Comparison of ENCODE assay signal across 12 cellular contexts in the genomic region with DNA sequence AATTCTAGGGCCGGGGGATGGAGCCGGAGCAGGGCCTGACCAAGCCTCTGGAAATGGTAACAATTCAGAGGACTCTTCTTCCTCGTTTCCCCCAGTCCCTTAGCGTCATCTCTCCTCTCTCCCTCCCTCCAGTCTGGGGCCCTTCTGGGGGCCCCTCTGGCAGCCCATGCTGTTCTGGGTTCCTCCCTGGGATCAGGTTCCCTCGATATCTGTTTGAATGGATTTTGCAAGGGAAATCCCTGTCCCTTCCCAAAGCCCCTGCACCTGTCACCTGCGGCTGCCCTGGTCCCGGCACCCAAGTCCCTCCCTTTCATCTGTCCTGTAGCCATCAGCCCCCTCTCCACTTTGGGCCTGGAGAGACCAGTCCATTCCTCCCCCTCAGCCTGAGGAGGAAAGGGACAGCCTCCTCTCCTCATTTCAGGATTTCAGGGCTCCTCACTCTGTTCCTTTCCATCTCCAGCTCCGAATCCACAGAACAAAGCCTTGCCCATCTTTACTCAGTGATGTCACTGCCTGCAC. TPM values are rescaled to one million over a fixed set of nuclear protein-coding genes. Genes with fewer than 3 reads are reported as not detected.
DNase-seq lines count a peak whose midpoint lies in the region; ATAC-seq and TF ChIP-seq lines count a peak whose summit lies in the region.
"Had no signal": no experiment of that assay in that cellular context is flagged by ENCODE, and none has a peak within 500 bp of the region (broad histone marks: within the 10 kb centered on the region; RNA-seq: fewer than 3 reads in every experiment).

No MANE protein-coding gene starts in this region.

- intact Hi-C loops in CD4-positive, alpha-beta T cell (cut with DNase I, micrococcal nuclease) = no loop called here
- intact Hi-C loops in natural killer cell (cut with micrococcal nuclease) = no loop called here

- H3K27me3 ChIP-seq in CD4-positive, alpha-beta T cell (ENCODE audit: control insufficient read depth, insufficient read depth, low read length) = no peaks in the 10 kb centered on the region

- CTCF ChIA-PET in CD4-positive, alpha-beta T cell (lab: Charles Lee) = interaction anchor here (0.8 to 6.4 kb wide), 9 partner anchors 12 to 204 kb away, joined by 3 to 55 read pairs (median 14); a partner anchor contains a TSS
- CTCF ChIA-PET in activated CD8-positive, alpha-beta T cell treated with anti-CD3 and anti-CD28 coated beads, Interleukin-2, amount 10 ng/mL, durations not matched to agents 7 days and 5 days (lab: Charles Lee) = interaction anchor here (0.7 to 21.9 kb wide), 32 partner anchors 8 to 421 kb away, joined by 3 to 559 read pairs (median 4); a partner anchor contains a TSS

- H3K36me3 Mint-ChIP-seq in CD4-positive, alpha-beta T cell (ENCODE audit: low read depth) = peaks cover 23% of the 10 kb centered on the region
- H3K36me3 Mint-ChIP-seq in activated CD8-positive, alpha-beta T cell treated with anti-CD3 and anti-CD28 coated beads, Interleukin-2, amount 10 ng/mL, durations not matched to agents 7 days and 5 days (ENCODE audit: low read depth) = peaks cover 8% of the 10 kb centered on the region
- H3K36me3 Mint-ChIP-seq in natural killer cell (no peaks in the 10 kb centered on the region), progenitor cell of endocrine pancreas (ENCODE audit: insufficient read depth) (no peaks in the 10 kb centered on the region)

- H3K27me3 Mint-ChIP-seq in CD4-positive, alpha-beta T cell = no peaks in the 10 kb centered on the region
- H3K27me3 Mint-ChIP-seq in activated CD8-positive, alpha-beta T cell treated with anti-CD3 and anti-CD28 coated beads, Interleukin-2, amount 10 ng/mL, durations not matched to agents 7 days and 5 days (ENCODE audit: low read depth) = peaks cover 26% of the 10 kb centered on the region
- no peaks in the 10 kb centered on the region for H3K27me3 Mint-ChIP-seq in natural killer cell (ENCODE audit: low read depth in 2 of 2)
- peaks cover 52% of the 10 kb centered on the region for H3K27me3 Mint-ChIP-seq in progenitor cell of endocrine pancreas

- H3K4me3 Mint-ChIP-seq in CD4-positive, alpha-beta T cell = peak overlapping the region; percentile 96
- H3K4me3 Mint-ChIP-seq in activated CD8-positive, alpha-beta T cell treated with anti-CD3 and anti-CD28 coated beads, Interleukin-2, amount 10 ng/mL, durations not matched to agents 7 days and 5 days = peak overlapping the region; percentile 99
- H3K4me3 Mint-ChIP-seq in natural killer cell (peak overlapping the region; percentile 95), progenitor cell of endocrine pancreas (ENCODE audit: low read depth) (no peak overlapping the region)

- no peak for TF ChIP-seq CTCF in CD4-positive, alpha-beta T cell (IDR thresholded peaks at IDR 0.05)
- TF ChIP-seq CTCF in GM12865 (IDR thresholded peaks at IDR 0.05; ENCODE audit: insufficient read depth, low read depth, low read length, missing control alignments) (no peak), natural killer cell (IDR thresholded peaks at IDR 0.05) (no peak), progenitor cell of endocrine pancreas (IDR thresholded peaks at IDR 0.05; ENCODE audit: unreplicated experiment) (no peak)

- no peaks in the 10 kb centered on the region for H3K9me3 Mint-ChIP-seq in CD4-positive, alpha-beta T cell
- no peaks in the 10 kb centered on the region for H3K9me3 Mint-ChIP-seq in activated CD8-positive, alpha-beta T cell treated with anti-CD3 and anti-CD28 coated beads, Interleukin-2, amount 10 ng/mL, durations not matched to agents 7 days and 5 days (ENCODE audit: insufficient read depth)
- no peaks in the 10 kb centered on the region for H3K9me3 Mint-ChIP-seq in natural killer cell
- H3K9me3 Mint-ChIP-seq in progenitor cell of endocrine pancreas (ENCODE audit: low read depth) = no peaks in the 10 kb centered on the region

- no peak for ATAC-seq in CD4-positive, alpha-beta T cell (ENCODE audit: poor library complexity)
- no peak for ATAC-seq in activated CD8-positive, alpha-beta T cell treated with anti-CD3 and anti-CD28 coated beads, Interleukin-2, amount 10 ng/mL, durations not matched to agents 7 days and 5 days
- no peak for ATAC-seq in natural killer cell

- H3K27ac Mint-ChIP-seq in CD4-positive, alpha-beta T cell = peak overlapping the region; percentile 95
- H3K27ac Mint-ChIP-seq in activated CD8-positive, alpha-beta T cell treated with anti-CD3 and anti-CD28 coated beads, Interleukin-2, amount 10 ng/mL, durations not matched to agents 7 days and 5 days = peak overlapping the region; percentile 98
- H3K27ac Mint-ChIP-seq in natural killer cell (peak overlapping the region; percentile 84 to 92), progenitor cell of endocrine pancreas (no peak overlapping the region)

- no peaks in the 10 kb centered on the region for H3K9me3 ChIP-seq in CD4-positive, alpha-beta T cell (ENCODE audit: control insufficient read depth, low read length)
- H3K9me3 ChIP-seq: suprapubic skin had no signal

- H3K4me3 ChIP-seq in GM12865 (ENCODE audit: low read depth, low read length) = peak overlapping the region; percentile 84; the same call in 1 of the 2 replicates

- H3K27ac ChIP-seq in CD4-positive, alpha-beta T cell (ENCODE audit: low read depth, low read length) = peak overlapping the region; percentile 79
- H3K27ac ChIP-seq: suprapubic skin had no signal

- POLR2A ChIA-PET in CD4-positive, alpha-beta T cell (lab: Charles Lee) = interaction anchor here (0.7 to 4.6 kb wide), 10 partner anchors 8 to 98 kb away, joined by 3 to 65 read pairs (median 4); a partner anchor contains a TSS
- POLR2A ChIA-PET in activated CD8-positive, alpha-beta T cell treated with anti-CD3 and anti-CD28 coated beads, Interleukin-2, amount 10 ng/mL, durations not matched to agents 7 days and 5 days (lab: Charles Lee) = interaction anchor here (0.8 to 3.8 kb wide), 5 partner anchors 14 to 680 kb away, joined by 3 to 21 read pairs (median 4); a partner anchor contains a TSS

- DNase-seq in CD4-positive, alpha-beta T cell = no peak
- DNase-seq in GM12865 (ENCODE audit: low read depth) (no peak), natural killer cell (no peak), SK-N-DZ (ENCODE audit: low spot score) (no peak), progenitor cell of endocrine pancreas (ENCODE audit: low spot score, unreplicated experiment) (no peak), D341Med (ENCODE audit: low spot score) (no peak)
- DNase-seq in activated CD8-positive, alpha-beta T cell treated with anti-CD3 and anti-CD28 coated beads, Interleukin-2, amount 10 ng/mL, durations not matched to agents 7 days and 5 days = no peak
- DNase-seq: NCI-H2227 treated with DMSO at 0.1 percent for 48 hours had no signal

- peaks cover 60% of the 10 kb centered on the region for H3K4me1 Mint-ChIP-seq in CD4-positive, alpha-beta T cell (ENCODE audit: low read depth)
- H3K4me1 Mint-ChIP-seq in activated CD8-positive, alpha-beta T cell treated with anti-CD3 and anti-CD28 coated beads, Interleukin-2, amount 10 ng/mL, durations not matched to agents 7 days and 5 days (ENCODE audit: low read depth) = peaks cover 43% of the 10 kb centered on the region
- H3K4me1 Mint-ChIP-seq in natural killer cell (peaks cover 61 to 75% of the 10 kb centered on the region in 2 donors), progenitor cell of endocrine pancreas (ENCODE audit: low read depth) (peaks cover 1% of the 10 kb centered on the region)

RNA-seq across cellular contexts. Expression of a gene that starts 1.7 kb away (rescaled TPM):
- total RNA-seq in CD4-positive, alpha-beta T cell = 100 to 1,000 TPM; 206 to 222 TPM
- total RNA-seq in activated CD8-positive, alpha-beta T cell treated with anti-CD3 and anti-CD28 coated beads, Interleukin-2, amount 10 ng/mL, durations not matched to agents 7 days and 5 days = 100 to 1,000 TPM; 133 to 160 TPM
- total RNA-seq in natural killer cell = 100 to 1,000 TPM; 345 to 440 (median 432) TPM
- 12.5 and 12.6 TPM in 2 replicates for polyA plus RNA-seq in SK-N-DZ (2014; cell fraction: cytosol; rRNA removed)
- 71.1 and 88.9 TPM in 2 replicates for polyA plus RNA-seq in SK-N-DZ (2014; cell fraction: nucleus; rRNA removed)
- total RNA-seq in progenitor cell of endocrine pancreas = 2.5 and 2.8 TPM in 2 replicates

RNA-seq across cellular contexts. Expression of a gene that starts 14.1 kb away (rescaled TPM):
- 1 to 10 TPM; 6.8 to 7.0 TPM for total RNA-seq in CD4-positive, alpha-beta T cell
- total RNA-seq in activated CD8-positive, alpha-beta T cell treated with anti-CD3 and anti-CD28 coated beads, Interleukin-2, amount 10 ng/mL, durations not matched to agents 7 days and 5 days = 1 to 10 TPM; 8.7 to 9.4 TPM
- total RNA-seq in natural killer cell = 10 to 100 TPM; 14.0 to 21.7 (median 15.1) TPM
- 13.1 and 14.5 TPM in 2 replicates for polyA plus RNA-seq in SK-N-DZ (2014; cell fraction: cytosol; rRNA removed)
- polyA plus RNA-seq in SK-N-DZ (2014; cell fraction: nucleus; rRNA removed) = 9.4 and 9.9 TPM in 2 replicates
- 12.9 and 14.9 TPM in 2 replicates for total RNA-seq in progenitor cell of endocrine pancreas

RNA-seq across cellular contexts. Expression of a gene that starts 26.5 kb away (rescaled TPM):
- total RNA-seq in CD4-positive, alpha-beta T cell = not detected
- total RNA-seq in activated CD8-positive, alpha-beta T cell treated with anti-CD3 and anti-CD28 coated beads, Interleukin-2, amount 10 ng/mL, durations not matched to agents 7 days and 5 days = under 1 TPM in 1 of 2 experiments, not detected in 1; 0.37 TPM
- total RNA-seq in natural killer cell (not detected), progenitor cell of endocrine pancreas (not detected in 2 replicates)
- polyA plus RNA-seq in SK-N-DZ (2014; cell fraction: cytosol; rRNA removed) = not detected in 2 replicates
- 2.1 TPM in 1 of 2 replicates, not detected in the other for polyA plus RNA-seq in SK-N-DZ (2014; cell fraction: nucleus; rRNA removed)
- total RNA-seq: endothelial cell of umbilical vein, suprapubic skin had no signal
- polyA plus RNA-seq: endothelial cell of umbilical vein, keratinocyte had no signal

RNA-seq across cellular contexts. Expression of a gene that starts 31.3 kb away (rescaled TPM):
- total RNA-seq in CD4-positive, alpha-beta T cell = 1 to 10 TPM; 1.0 to 1.5 TPM
- total RNA-seq in activated CD8-positive, alpha-beta T cell treated with anti-CD3 and anti-CD28 coated beads, Interleukin-2, amount 10 ng/mL, durations not matched to agents 7 days and 5 days = under 1 TPM; 0.76 to 0.84 TPM
- 1 to 10 TPM; 4.4 to 5.3 (median 4.7) TPM for total RNA-seq in natural killer cell
- polyA plus RNA-seq in SK-N-DZ (2014; cell fraction: cytosol; rRNA removed) = 0.39 and 2.8 TPM in 2 replicates
- 4.7 and 9.8 TPM in 2 replicates for polyA plus RNA-seq in SK-N-DZ (2014; cell fraction: nucleus; rRNA removed)
- total RNA-seq in progenitor cell of endocrine pancreas = 0.07 and 0.11 TPM in 2 replicates

RNA-seq across cellular contexts. Expression of a gene that starts 41.4 kb away (rescaled TPM):
- total RNA-seq in CD4-positive, alpha-beta T cell = not detected
- total RNA-seq in activated CD8-positive, alpha-beta T cell treated with anti-CD3 and anti-CD28 coated beads, Interleukin-2, amount 10 ng/mL, durations not matched to agents 7 days and 5 days = not detected
- total RNA-seq in natural killer cell (not detected), progenitor cell of endocrine pancreas (0.79 TPM in 1 of 2 replicates, not detected in the other)
- not detected in 2 replicates for polyA plus RNA-seq in SK-N-DZ (2014; cell fraction: cytosol; rRNA removed)
- polyA plus RNA-seq in SK-N-DZ (2014; cell fraction: nucleus; rRNA removed) = not detected in 2 replicates
- total RNA-seq: endothelial cell of umbilical vein, glomerular endothelial cell, suprapubic skin had no signal
- polyA plus RNA-seq: endothelial cell of umbilical vein, keratinocyte had no signal

Comparison
In these comparisons a context has a peak if more than half of its experiments do, and no peak if none do; other contexts are left out.
1. RNA of a gene that starts 1.7 kb away (total RNA-seq): 345 to 440 TPM in natural killer cell, 206 to 222 TPM in CD4-positive, alpha-beta T cell and 133 to 160 TPM in activated CD8-positive, alpha-beta T cell treated with anti-CD3 and anti-CD28 coated beads, Interleukin-2, amount 10 ng/mL, durations not matched to agents 7 days and 5 days; 2.5 to 2.8 TPM in progenitor cell of endocrine pancreas; every median in the first group is over 10 times any median in the second.